1 cellular context compared by ENCODE assay signal in the genomic region with DNA sequence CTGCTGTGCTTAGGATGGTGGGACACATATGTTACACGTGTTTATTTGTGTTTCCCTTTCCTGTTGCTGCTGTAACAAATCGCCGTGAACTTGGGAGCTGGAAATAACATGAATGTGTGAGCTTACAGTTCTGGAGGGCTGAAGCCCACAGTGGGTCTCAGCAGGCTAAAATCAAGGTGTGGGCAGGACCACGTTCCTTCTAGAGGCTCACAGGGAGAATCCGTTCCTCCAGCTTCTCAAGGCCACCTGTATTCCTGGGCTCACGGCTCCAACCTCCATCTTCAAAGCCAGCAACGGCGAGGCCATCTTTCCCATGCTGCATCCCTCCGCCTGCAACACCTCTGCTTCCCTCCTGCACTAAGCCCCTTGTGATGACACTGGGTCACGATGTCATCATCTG.
A peak's percentile ranks its signal among the peaks of the same experiment; 100 is the strongest.
TF ChIP-seq lines count a peak whose summit lies in the region.

No MANE protein-coding gene starts in this region.

TF ChIP-seq in HepG2, 621 proteins besides CTCF, POLR2A, EP300 and RAD21 (continued from another document):
- TF ChIP-seq ZEB1 (IDR thresholded peaks at IDR 0.05; ENCODE audit: insufficient replicate concordance, low read depth) (no peak), PRDM4 (CRISPR knock-in tag; IDR thresholded peaks at IDR 0.05; ENCODE audit: borderline replicate concordance) (no peak), ZNF253 (CRISPR knock-in tag; IDR thresholded peaks at IDR 0.05; ENCODE audit: borderline replicate concordance) (no peak), NFE2L2 (IDR thresholded peaks at IDR 0.05; ENCODE audit: low read length) (no peak), PCBP1 (IDR thresholded peaks at IDR 0.05; ENCODE audit: borderline replicate concordance, low read depth, low read length) (no peak), HNRNPLL (IDR thresholded peaks at IDR 0.05; ENCODE audit: low read depth, low read length, poor library complexity, severe bottlenecking) (no peak), SOX5 (CRISPR knock-in tag; IDR thresholded peaks at IDR 0.05; ENCODE audit: borderline replicate concordance) (no peak), ZNF564 (CRISPR knock-in tag; IDR thresholded peaks at IDR 0.05) (no peak), NR1H2 (CRISPR knock-in tag; IDR thresholded peaks at IDR 0.05; ENCODE audit: borderline replicate concordance, low read depth) (no peak), NCOA2 (CRISPR knock-in tag; IDR thresholded peaks at IDR 0.05) (no peak), ZNF784 (CRISPR knock-in tag; IDR thresholded peaks at IDR 0.05; ENCODE audit: borderline replicate concordance) (no peak), ZSCAN25 (CRISPR knock-in tag; IDR thresholded peaks at IDR 0.05) (no peak), HOXA9 (CRISPR knock-in tag; IDR thresholded peaks at IDR 0.05; ENCODE audit: borderline replicate concordance) (0 out of 2 replicates have a peak, but pooled peaks have one; percentile 16), HES4 (CRISPR knock-in tag; IDR thresholded peaks at IDR 0.05; ENCODE audit: borderline replicate concordance) (no peak), PHF8 (CRISPR knock-in tag; IDR thresholded peaks at IDR 0.05) (no peak), FOXA3 (CRISPR knock-in tag; IDR thresholded peaks at IDR 0.05) (no peak), MEIS1 (CRISPR knock-in tag; IDR thresholded peaks at IDR 0.05; ENCODE audit: borderline replicate concordance) (0 out of 2 replicates have a peak, but pooled peaks have one; percentile 60), ZNF552 (CRISPR knock-in tag; IDR thresholded peaks at IDR 0.05; ENCODE audit: borderline replicate concordance) (no peak), MEF2D (CRISPR knock-in tag; IDR thresholded peaks at IDR 0.05) (no peak), CC2D1A (CRISPR knock-in tag; IDR thresholded peaks at IDR 0.05) (no peak), ZBTB38 (CRISPR knock-in tag; IDR thresholded peaks at IDR 0.05) (0 out of 2 replicates have a peak, but pooled peaks have one; percentile 33), ZNF558 (CRISPR knock-in tag; IDR thresholded peaks at IDR 0.05; ENCODE audit: borderline replicate concordance) (no peak), FOXA1 (IDR thresholded peaks at IDR 0.05) (no peak), FOXA1 (CRISPR knock-in tag; IDR thresholded peaks at IDR 0.05) (no peak), RARA (CRISPR knock-in tag; IDR thresholded peaks at IDR 0.05) (no peak), NFIC (IDR thresholded peaks at IDR 0.05; ENCODE audit: low read length) (no peak), TSC22D2 (CRISPR knock-in tag; IDR thresholded peaks at IDR 0.05; ENCODE audit: borderline replicate concordance) (no peak), MXI1 (IDR thresholded peaks at IDR 0.05; ENCODE audit: borderline replicate concordance, low read depth, low read length) (no peak), ZNF770 (CRISPR knock-in tag; IDR thresholded peaks at IDR 0.05) (no peak)
- TF ChIP-seq, protein P1, sequence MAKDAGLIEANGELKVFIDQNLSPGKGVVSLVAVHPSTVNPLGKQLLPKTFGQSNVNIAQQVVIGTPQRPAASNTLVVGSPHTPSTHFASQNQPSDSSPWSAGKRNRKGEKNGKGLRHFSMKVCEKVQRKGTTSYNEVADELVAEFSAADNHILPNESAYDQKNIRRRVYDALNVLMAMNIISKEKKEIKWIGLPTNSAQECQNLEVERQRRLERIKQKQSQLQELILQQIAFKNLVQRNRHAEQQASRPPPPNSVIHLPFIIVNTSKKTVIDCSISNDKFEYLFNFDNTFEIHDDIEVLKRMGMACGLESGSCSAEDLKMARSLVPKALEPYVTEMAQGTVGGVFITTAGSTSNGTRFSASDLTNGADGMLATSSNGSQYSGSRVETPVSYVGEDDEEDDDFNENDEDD (CRISPR knock-in tag; IDR thresholded peaks at IDR 0.05; ENCODE audit: borderline replicate concordance), result no peak
- TF ChIP-seq, protein P2, sequence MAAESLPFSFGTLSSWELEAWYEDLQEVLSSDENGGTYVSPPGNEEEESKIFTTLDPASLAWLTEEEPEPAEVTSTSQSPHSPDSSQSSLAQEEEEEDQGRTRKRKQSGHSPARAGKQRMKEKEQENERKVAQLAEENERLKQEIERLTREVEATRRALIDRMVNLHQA (CRISPR knock-in tag; IDR thresholded peaks at IDR 0.05), result no peak
- TF ChIP-seq, protein P3, sequence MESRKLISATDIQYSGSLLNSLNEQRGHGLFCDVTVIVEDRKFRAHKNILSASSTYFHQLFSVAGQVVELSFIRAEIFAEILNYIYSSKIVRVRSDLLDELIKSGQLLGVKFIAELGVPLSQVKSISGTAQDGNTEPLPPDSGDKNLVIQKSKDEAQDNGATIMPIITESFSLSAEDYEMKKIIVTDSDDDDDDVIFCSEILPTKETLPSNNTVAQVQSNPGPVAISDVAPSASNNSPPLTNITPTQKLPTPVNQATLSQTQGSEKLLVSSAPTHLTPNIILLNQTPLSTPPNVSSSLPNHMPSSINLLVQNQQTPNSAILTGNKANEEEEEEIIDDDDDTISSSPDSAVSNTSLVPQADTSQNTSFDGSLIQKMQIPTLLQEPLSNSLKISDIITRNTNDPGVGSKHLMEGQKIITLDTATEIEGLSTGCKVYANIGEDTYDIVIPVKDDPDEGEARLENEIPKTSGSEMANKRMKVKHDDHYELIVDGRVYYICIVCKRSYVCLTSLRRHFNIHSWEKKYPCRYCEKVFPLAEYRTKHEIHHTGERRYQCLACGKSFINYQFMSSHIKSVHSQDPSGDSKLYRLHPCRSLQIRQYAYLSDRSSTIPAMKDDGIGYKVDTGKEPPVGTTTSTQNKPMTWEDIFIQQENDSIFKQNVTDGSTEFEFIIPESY (CRISPR knock-in tag; IDR thresholded peaks at IDR 0.05), result no peak
